ENCODE assay signal across 22 cellular contexts in the genomic region with DNA sequence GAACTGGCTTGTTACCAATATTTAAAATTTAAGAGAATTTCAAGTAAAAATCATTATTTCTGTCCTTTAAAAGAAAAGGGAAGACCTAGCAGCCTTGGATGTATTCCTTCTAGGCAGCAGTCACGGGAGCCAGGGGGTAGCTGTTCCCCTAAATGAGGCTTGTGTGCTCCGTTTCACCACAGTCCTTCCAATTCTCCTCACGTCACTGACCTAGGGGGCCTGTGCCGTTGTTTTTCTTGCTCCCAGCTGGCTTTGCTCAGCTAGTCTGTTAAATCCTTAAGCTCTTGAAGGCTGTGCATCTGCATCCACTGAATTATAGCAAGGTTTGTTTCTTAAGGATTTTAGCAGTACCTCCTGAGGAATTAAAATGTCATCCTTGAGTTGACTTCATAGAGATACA. TPM values are rescaled to one million over a fixed set of nuclear protein-coding genes. Genes with fewer than 3 reads are reported as not detected.
DNase-seq lines count a peak whose midpoint lies in the region; ATAC-seq and TF ChIP-seq lines count a peak whose summit lies in the region.
"Had no signal": no experiment of that assay in that cellular context is flagged by ENCODE, and none has a peak within 500 bp of the region (broad histone marks: within the 10 kb centered on the region; RNA-seq: fewer than 3 reads in every experiment).

No MANE protein-coding gene starts in this region.

- peaks cover 3% of the 10 kb centered on the region for H3K4me1 Mint-ChIP-seq in activated CD4-positive, alpha-beta T cell treated with anti-CD3 and anti-CD28 coated beads, Interleukin-2, amount 10 ng/mL, durations not matched to agents 7 days and 5 days

- peaks cover 9% of the 10 kb centered on the region for H3K36me3 Mint-ChIP-seq in activated CD4-positive, alpha-beta T cell treated with anti-CD3 and anti-CD28 coated beads, Interleukin-2, amount 10 ng/mL, durations not matched to agents 7 days and 5 days (ENCODE audit: low read depth)

- POLR2A ChIA-PET in A673 (lab: Charles Lee; ENCODE audit: low non-redundant PET) = no interaction called here
- POLR2A ChIA-PET in activated CD4-positive, alpha-beta T cell treated with anti-CD3 and anti-CD28 coated beads, Interleukin-2, amount 10 ng/mL, durations not matched to agents 7 days and 5 days (lab: Charles Lee) = no interaction called here

- no peaks in the 10 kb centered on the region for H3K9me3 ChIP-seq in left ventricle myocardium inferior (replicated peaks)
- H3K9me3 ChIP-seq in thyroid gland = no peaks in the 10 kb centered on the region
- no peaks in the 10 kb centered on the region for H3K9me3 ChIP-seq in A673 (ENCODE audit: low read depth, low read length, poor library complexity, severe bottlenecking)
- H3K9me3 ChIP-seq: BE2C, Caco-2, Peyer's patch had no signal

- 51 to 63% methylated on average over 4 of the region's 4 CpGs for WGBS in thyroid gland, 2 donors
- WGBS in lower leg skin, 2 donors = 90% methylated on average over 4 of the region's 4 CpGs

- H3K9me3 Mint-ChIP-seq in activated CD4-positive, alpha-beta T cell treated with anti-CD3 and anti-CD28 coated beads, Interleukin-2, amount 10 ng/mL, durations not matched to agents 7 days and 5 days = peaks cover 2% of the 10 kb centered on the region
- H3K9me3 Mint-ChIP-seq: CD4-positive, CD25-positive, alpha-beta regulatory T cell had no signal

- no peaks in the 10 kb centered on the region for H3K27me3 ChIP-seq in left ventricle myocardium inferior (ENCODE audit: low read depth)
- no peaks in the 10 kb centered on the region for H3K27me3 ChIP-seq in thyroid gland
- no peaks in the 10 kb centered on the region for H3K27me3 ChIP-seq in A673 (replicated peaks; ENCODE audit: insufficient read depth, low read depth, low read length, poor library complexity)
- H3K27me3 ChIP-seq: BE2C, Peyer's patch had no signal

- BruUV-seq in A673 (replicated peaks; lab: Mats Ljungman, UMichigan) = no TSS peak

- H3K4me3 ChIP-seq in left ventricle myocardium inferior (no peak overlapping the region), choroid plexus epithelial cell (ENCODE audit: low read depth, low read length) (no peak overlapping the region), thyroid gland (replicated peaks in 1 of 3) (no peak overlapping the region), A673 (ENCODE audit: low read depth, low read length, poor library complexity, severe bottlenecking) (no peak overlapping the region), lower leg skin (ENCODE audit: low read depth, poor library complexity, severe bottlenecking) (no peak overlapping the region)
- H3K4me3 ChIP-seq: Peyer's patch had no signal

- H3K4me3 Mint-ChIP-seq in activated CD4-positive, alpha-beta T cell treated with anti-CD3 and anti-CD28 coated beads, Interleukin-2, amount 10 ng/mL, durations not matched to agents 7 days and 5 days = no peak overlapping the region
- H3K4me3 Mint-ChIP-seq: CD4-positive, CD25-positive, alpha-beta regulatory T cell had no signal

- intact Hi-C loops in left ventricle myocardium inferior (cut with micrococcal nuclease) (no loop called here), Right ventricle myocardium inferior (cut with DNase I) (no loop called here), thyroid gland (cut with DNase I) (no loop called here), A673 (cut with micrococcal nuclease; ENCODE audit: unreplicated experiment) (no loop called here), lower leg skin (cut with DNase I; ENCODE audit: low total_unique reads) (no loop called here)

- TF ChIP-seq CTCF in left ventricle myocardium inferior (IDR thresholded peaks at IDR 0.05; ENCODE audit: borderline replicate concordance) (no peak), choroid plexus epithelial cell (conservative IDR thresholded peaks at IDR 0.05; ENCODE audit: low read depth, low read length) (no peak), thyroid gland (IDR thresholded peaks at IDR 0.05) (no peak), A673 (conservative IDR thresholded peaks at IDR 0.05; ENCODE audit: low read depth, low read length) (no peak), lower leg skin (IDR thresholded peaks at IDR 0.05) (no peak)

- TF ChIP-seq POLR2A in thyroid gland (IDR thresholded peaks at IDR 0.05) = no peak
- TF ChIP-seq POLR2A in lower leg skin (IDR thresholded peaks at IDR 0.05) = no peak

- no peak overlapping the region for H3K27ac Mint-ChIP-seq in activated CD4-positive, alpha-beta T cell treated with anti-CD3 and anti-CD28 coated beads, Interleukin-2, amount 10 ng/mL, durations not matched to agents 7 days and 5 days
- H3K27ac Mint-ChIP-seq: CD4-positive, CD25-positive, alpha-beta regulatory T cell had no signal

- H3K27me3 Mint-ChIP-seq in activated CD4-positive, alpha-beta T cell treated with anti-CD3 and anti-CD28 coated beads, Interleukin-2, amount 10 ng/mL, durations not matched to agents 7 days and 5 days = no peaks in the 10 kb centered on the region

- DNase-seq in left ventricle myocardium inferior = no peak
- no peak for DNase-seq in Right ventricle myocardium inferior (ENCODE audit: missing footprints)
- DNase-seq in choroid plexus epithelial cell (ENCODE audit: low read depth) = peak; percentile 35
- DNase-seq in midbrain (lab: John Stamatoyannopoulos, UW) = peak; percentile 61
- DNase-seq in thyroid gland = peak; percentile 46 to 48
- no peak for DNase-seq in A673 (ENCODE audit: low spot score)
- DNase-seq in activated CD4-positive, alpha-beta T cell treated with anti-CD3 and anti-CD28 coated beads, Interleukin-2, amount 10 ng/mL, durations not matched to agents 7 days and 5 days = no peak
- no peak for DNase-seq in lower leg skin (ENCODE audit: low spot score in 2 of 2)
- DNase-seq: BE2C; Caco-2; CD4-positive, CD25-positive, alpha-beta regulatory T cell; HCEC 1CT; MM.1S; NCI-H1092; NCI-H1436 treated with DMSO at 0.1 percent for 48 hours; NCI-H2029; NCI-H345; NCI-H526 treated with DMSO at 0.1 percent for 48 hours; Peyer's patch; Right ventricle myocardium superior had no signal

- H3K4me1 ChIP-seq in left ventricle myocardium inferior (no peaks in the 10 kb centered on the region), thyroid gland (no peaks in the 10 kb centered on the region), A673 (ENCODE audit: insufficient read depth, low read length, poor library complexity, severe bottlenecking) (no peaks in the 10 kb centered on the region)
- H3K4me1 ChIP-seq: BE2C, Caco-2, Peyer's patch had no signal

- H3K36me3 ChIP-seq in left ventricle myocardium inferior (peaks cover 4% of the 10 kb centered on the region), thyroid gland (no peaks in the 10 kb centered on the region), A673 (ENCODE audit: insufficient read depth, low read length, poor library complexity, severe bottlenecking) (peaks cover 33% of the 10 kb centered on the region)

- H3K27ac ChIP-seq in left ventricle myocardium inferior (replicated peaks) = peak overlapping the region; percentile 6
- no peak overlapping the region for H3K27ac ChIP-seq in thyroid gland
- H3K27ac ChIP-seq in A673 (ENCODE audit: low read depth, low read length, poor library complexity, severe bottlenecking) = no peak overlapping the region
- H3K27ac ChIP-seq: 22Rv1, Peyer's patch had no signal

- ATAC-seq in Right ventricle myocardium inferior = no peak

- CTCF ChIA-PET in A673 (lab: Charles Lee) = interaction anchor here (0.7 kb wide), 1 partner anchor 291 kb away, joined by 3 read pairs; no protein-coding TSS in a partner anchor
- CTCF ChIA-PET in activated CD4-positive, alpha-beta T cell treated with anti-CD3 and anti-CD28 coated beads, Interleukin-2, amount 10 ng/mL, durations not matched to agents 7 days and 5 days (lab: Charles Lee) = interaction anchor here (1.1 to 1.6 kb wide), 2 partner anchors 11 to 28 kb away, joined by 3 to 4 read pairs; no protein-coding TSS in a partner anchor

RNA-seq across cellular contexts. Expression of gene KLHL23, which starts 9.9 kb away (rescaled TPM):
- total RNA-seq in left ventricle myocardium inferior (10.4 TPM), Right ventricle myocardium inferior (21.6 TPM), thyroid gland (10 to 100 TPM in 2 of 4 donors, 1 to 10 TPM in 2; 7.2 to 14.0 (median 10.3) TPM), A673 (2021) (48.4 and 50.1 TPM in 2 replicates), lower leg skin (1 to 10 TPM in 3 of 4 donors, under 1 TPM in 1; 0.59 to 5.0 (median 2.3) TPM)
- total RNA-seq in activated CD4-positive, alpha-beta T cell treated with anti-CD3 and anti-CD28 coated beads, Interleukin-2, amount 10 ng/mL, durations not matched to agents 7 days and 5 days = 1 to 10 TPM; 2.7 to 4.0 TPM

RNA-seq across cellular contexts. Expression of gene PHOSPHO2, which starts 49.3 kb away (rescaled TPM):
- total RNA-seq in left ventricle myocardium inferior (3.2 TPM), Right ventricle myocardium inferior (3.6 TPM), thyroid gland (10 to 100 TPM; 12.1 to 20.0 (median 13.2) TPM), A673 (2021) (6.9 TPM in 2 replicates), lower leg skin (1 to 10 TPM; 2.7 to 7.6 (median 4.4) TPM)
- total RNA-seq in activated CD4-positive, alpha-beta T cell treated with anti-CD3 and anti-CD28 coated beads, Interleukin-2, amount 10 ng/mL, durations not matched to agents 7 days and 5 days = 1 to 10 TPM; 2.7 to 3.0 TPM

RNA-seq across cellular contexts. Expression of gene CFAP210, which starts 49.3 kb away (rescaled TPM):
- total RNA-seq in left ventricle myocardium inferior (not detected), Right ventricle myocardium inferior (0.11 TPM), thyroid gland (1 to 10 TPM in 2 of 4 donors, not detected in 2; 1.6 TPM), A673 (2021) (0.37 and 0.83 TPM in 2 replicates), lower leg skin (not detected)
- total RNA-seq in activated CD4-positive, alpha-beta T cell treated with anti-CD3 and anti-CD28 coated beads, Interleukin-2, amount 10 ng/mL, durations not matched to agents 7 days and 5 days = not detected
- total RNA-seq: Caco-2; CD4-positive, CD25-positive, alpha-beta regulatory T cell; LHCN-M2; Peyer's patch; Right ventricle myocardium superior had no signal

RNA-seq across cellular contexts. Expression of gene SSB, which starts 55.1 kb away (rescaled TPM):
- 54.8 TPM for total RNA-seq in left ventricle myocardium inferior
- 52.7 TPM for total RNA-seq in Right ventricle myocardium inferior
- total RNA-seq in thyroid gland = 100 to 1,000 TPM in 2 of 4 donors, 10 to 100 TPM in 2; 58.8 to 157 (median 102) TPM
- total RNA-seq in A673 (2021) = 219 and 231 TPM in 2 replicates
- total RNA-seq in activated CD4-positive, alpha-beta T cell treated with anti-CD3 and anti-CD28 coated beads, Interleukin-2, amount 10 ng/mL, durations not matched to agents 7 days and 5 days = 10 to 100 TPM; 79.0 to 87.4 TPM
- 10 to 100 TPM; 29.1 to 40.0 (median 38.2) TPM for total RNA-seq in lower leg skin

Comparison
In these comparisons a context has a peak if more than half of its experiments do, and no peak if none do; other contexts are left out.
1. DNase-seq: peak in choroid plexus epithelial cell (single experiment), midbrain (single experiment) and thyroid gland (2 of 2); none in left ventricle myocardium inferior (single experiment), Right ventricle myocardium inferior (single experiment), A673 (single experiment), activated CD4-positive, alpha-beta T cell treated with anti-CD3 and anti-CD28 coated beads, Interleukin-2, amount 10 ng/mL, durations not matched to agents 7 days and 5 days (single experiment) and lower leg skin (0 of 2).